ENCODE assay signal across 29 cellular contexts in genomic region chr6:42711930-42712329, GRCh38. TPM values are rescaled to one million over a fixed set of nuclear protein-coding genes. Genes with fewer than 3 reads are reported as not detected.
"Had no signal": no experiment of that assay in that cellular context is flagged by ENCODE, and none has a peak within 500 bp of the region (broad histone marks: within the 10 kb centered on the region; RNA-seq: fewer than 3 reads in every experiment).

No MANE protein-coding gene starts in this region.

- FAIRE-seq: TTC549 had no signal

- H3K36me3 Mint-ChIP-seq: activated naive CD8-positive, alpha-beta T cell treated with anti-CD3 and anti-CD28 coated beads for 36 hours had no signal

- H3K4me3 Mint-ChIP-seq: activated CD4-positive, alpha-beta T cell treated with anti-CD3 and anti-CD28 coated beads, Interleukin-2, amount 10 ng/mL, durations not matched to agents 24 days and 14 days; activated CD8-positive, alpha-beta T cell treated with anti-CD3 and anti-CD28 coated beads for 36 hours; activated naive CD8-positive, alpha-beta T cell treated with anti-CD3 and anti-CD28 coated beads for 36 hours; activated T-cell treated with anti-CD3 and anti-CD28 coated beads, Interleukin-2, amount 50 U/mL, for 72 hours; activated T-helper 17 cell treated with anti-CD3 and anti-CD28 coated beads, Interleukin-2, amount 50 U/mL, for 72 hours; T-helper 1 cell treated with Interleukin-12 subunit alpha and Interleukin-12 subunit beta and Interleukin-4 antibody, amounts not matched to agents 30 μg/mL and 1 μg/mL, for 36 hours; T-helper 2 cell treated with Interferon-gamma antibody and Interleukin-4, amounts not matched to agents 5 μg/mL and 100 μg/mL, for 36 hours had no signal

- ATAC-seq: activated CD8-positive, alpha-beta T cell treated with anti-CD3 and anti-CD28 coated beads for 36 hours; activated T-cell treated with anti-CD3 and anti-CD28 coated beads, Interleukin-2, amount 50 U/mL, for 72 hours; activated T-helper 17 cell treated with anti-CD3 and anti-CD28 coated beads, Interleukin-2, amount 50 U/mL, for 72 hours; PC-3 had no signal

- H3K4me1 ChIP-seq: Peyer's patch had no signal

- H3K27ac Mint-ChIP-seq: activated CD4-positive, alpha-beta T cell treated with anti-CD3 and anti-CD28 coated beads, Interleukin-2, amount 10 ng/mL, durations not matched to agents 24 days and 14 days; activated CD8-positive, alpha-beta T cell treated with anti-CD3 and anti-CD28 coated beads for 36 hours; activated naive CD8-positive, alpha-beta T cell treated with anti-CD3 and anti-CD28 coated beads for 36 hours; activated T-cell treated with anti-CD3 and anti-CD28 coated beads, Interleukin-2, amount 50 U/mL, for 72 hours; activated T-helper 17 cell treated with anti-CD3 and anti-CD28 coated beads, Interleukin-2, amount 50 U/mL, for 72 hours; T-helper 1 cell treated with Interleukin-12 subunit alpha and Interleukin-12 subunit beta and Interleukin-4 antibody, amounts not matched to agents 30 μg/mL and 1 μg/mL, for 36 hours; T-helper 2 cell treated with Interferon-gamma antibody and Interleukin-4, amounts not matched to agents 5 μg/mL and 100 μg/mL, for 36 hours had no signal

- H3K4me1 Mint-ChIP-seq: activated T-helper 17 cell treated with anti-CD3 and anti-CD28 coated beads, Interleukin-2, amount 50 U/mL, for 72 hours had no signal

- DNase-seq: activated CD4-positive, alpha-beta T cell treated with anti-CD3 and anti-CD28 coated beads, Interleukin-2, amount 10 ng/mL, durations not matched to agents 24 days and 14 days; activated CD4-positive, alpha-beta T cell treated with anti-CD3 and anti-CD28 coated beads, Interleukin-2, amount 50 U/mL, for 4 hours; activated CD8-positive, alpha-beta T cell treated with anti-CD3 and anti-CD28 coated beads for 36 hours; activated effector memory CD4-positive, alpha-beta T cell treated with anti-CD3 and anti-CD28 coated beads, Interleukin-2, amount 50 U/mL, for 16 hours; activated naive CD4-positive, alpha-beta T cell; activated naive CD4-positive, alpha-beta T cell treated with anti-CD3 and anti-CD28 coated beads, Interleukin-2, amount 50 U/mL, for 16 hours; activated naive CD8-positive, alpha-beta T cell treated with anti-CD3 and anti-CD28 coated beads for 36 hours; activated T-cell treated with anti-CD3 and anti-CD28 coated beads, Interleukin-2, amount 50 U/mL, for 1 hour; activated T-cell treated with anti-CD3 and anti-CD28 coated beads, Interleukin-2, amount 50 U/mL, for 72 hours; amniotic stem cell; MG63; NCI-H1048; NCI-H1105 treated with DMSO at 0.1 percent for 48 hours; NCI-H1436; NCI-H1694; NCI-H2029; NCI-H345; NCI-H524 treated with DMSO at 0.1 percent for 48 hours; PC-3; Peyer's patch; RPMI8226; SHP77 treated with DMSO at 0.1 percent for 48 hours; SK-N-SH had no signal

- H3K9ac ChIP-seq: SK-N-SH had no signal

- H3K4me3 ChIP-seq: MG63, Peyer's patch, SJSA1 had no signal

- H3K4me2 ChIP-seq: SK-N-SH had no signal

- H3K9me3 ChIP-seq: Peyer's patch had no signal

- H3K36me3 ChIP-seq: MG63, Peyer's patch, SJSA1 had no signal

- H3K27me3 Mint-ChIP-seq: activated CD4-positive, alpha-beta T cell treated with anti-CD3 and anti-CD28 coated beads, Interleukin-2, amount 10 ng/mL, durations not matched to agents 24 days and 14 days; activated CD8-positive, alpha-beta T cell treated with anti-CD3 and anti-CD28 coated beads for 36 hours; activated naive CD8-positive, alpha-beta T cell treated with anti-CD3 and anti-CD28 coated beads for 36 hours; activated T-helper 17 cell treated with anti-CD3 and anti-CD28 coated beads, Interleukin-2, amount 50 U/mL, for 72 hours had no signal

- H3K27me3 ChIP-seq: MG63, Peyer's patch, SJSA1 had no signal

- H3K27ac ChIP-seq: Peyer's patch, SJSA1 had no signal

RNA-seq across cellular contexts. Expression of gene PRPH2, which starts 10.5 kb away (rescaled TPM):
- total RNA-seq: activated CD4-positive, alpha-beta T cell treated with anti-CD3 and anti-CD28 coated beads, Interleukin-2, amount 10 ng/mL, durations not matched to agents 24 days and 14 days; activated CD8-positive, alpha-beta T cell treated with anti-CD3 and anti-CD28 coated beads for 36 hours; activated T-helper 17 cell treated with anti-CD3 and anti-CD28 coated beads, Interleukin-2, amount 50 U/mL, for 72 hours; NCI-H460; PC-3; SJSA1 had no signal
- polyA plus RNA-seq: SK-N-SH had no signal
